ENCODE assay signal across 8 cellular contexts in the genomic region with DNA sequence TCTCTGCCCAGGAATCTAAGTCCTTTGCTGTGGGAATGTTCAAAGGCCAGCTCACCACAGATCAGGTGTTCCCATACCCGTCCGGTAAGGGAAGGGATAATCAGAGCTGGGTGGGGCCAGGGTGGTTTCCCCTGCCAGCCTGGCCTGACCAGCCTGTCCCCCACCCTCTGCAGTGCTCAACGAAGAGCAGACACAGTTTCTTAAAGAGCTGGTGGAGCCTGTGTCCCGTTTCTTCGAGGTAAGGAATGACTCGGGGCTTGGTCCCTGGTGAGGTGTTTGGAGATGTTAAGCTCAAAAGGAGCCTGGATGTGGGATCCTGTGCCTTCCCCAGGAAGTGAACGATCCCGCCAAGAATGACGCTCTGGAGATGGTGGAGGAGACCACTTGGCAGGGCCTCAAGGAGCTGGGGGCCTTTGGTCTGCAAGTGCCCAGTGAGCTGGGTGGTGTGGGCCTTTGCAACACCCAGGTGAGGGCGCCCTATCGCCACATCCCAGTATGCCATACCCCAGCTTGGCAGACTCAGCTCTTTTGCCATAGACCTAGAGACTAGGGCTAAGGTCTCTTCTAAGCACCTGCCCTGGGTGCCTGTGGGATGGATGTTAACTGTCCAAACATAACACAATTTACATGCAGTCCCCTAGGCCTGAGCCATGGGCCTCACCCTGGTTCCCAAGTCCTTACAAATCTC. TPM values are rescaled to one million over a fixed set of nuclear protein-coding genes. Genes with fewer than 3 reads are reported as not detected.
A peak's percentile ranks its signal among the peaks of the same experiment; 100 is the strongest.
DNase-seq lines count a peak whose midpoint lies in the region; ATAC-seq and TF ChIP-seq lines count a peak whose summit lies in the region.

No MANE protein-coding gene starts in this region.

- peaks cover 23% of the 10 kb centered on the region for H3K79me2 ChIP-seq in mammary epithelial cell (ENCODE audit: insufficient read depth, low read length)

- peak overlapping the region; percentile 60 to 84 (median 64) for H3K4me3 ChIP-seq in mammary epithelial cell (replicated peaks in 1 of 3; ENCODE audit: insufficient read depth in 1 of 3, low read depth in 2 of 3, low read length in 3 of 3)

- H4K20me1 ChIP-seq in mammary epithelial cell (ENCODE audit: insufficient read depth, low read length): peaks cover 3% of the 10 kb centered on the region

- intact Hi-C loops in mammary epithelial cell (cut with micrococcal nuclease): loop anchor here (1.0 to 2.0 kb wide), 5 partner anchors 14 to 76 kb away; a partner anchor contains a TSS

- peak; percentile 47 to 73 for TF ChIP-seq CTCF in mammary epithelial cell (conservative IDR thresholded peaks at IDR 0.05 in 1 of 2, IDR thresholded peaks at IDR 0.05 in 1 of 2; ENCODE audit: extremely low read depth in 1 of 2, insufficient read depth in 1 of 2, low read depth in 1 of 2, low read length in 2 of 2)

- no peak overlapping the region for H2AFZ ChIP-seq in mammary epithelial cell (ENCODE audit: low read depth, low read length)

- WGBS in mammary epithelial cell (ENCODE audit: low coverage, missing lambda C conversion rate): 1% methylated on average over 11 of the region's 11 CpGs

- H3K36me3 ChIP-seq in mammary epithelial cell (ENCODE audit: insufficient read depth, low read length): peaks cover 22% of the 10 kb centered on the region

- BruUV-seq in mammary epithelial cell (replicated peaks; lab: Mats Ljungman, UMichigan): no TSS peak

- in situ Hi-C loops in KBM-7 (cut with MboI; ENCODE audit: low pct_unique_long_range_greater_than_20kb, low sequenced_read_pairs): no loop called here
- in situ Hi-C loops in mammary epithelial cell (cut with MboI; ENCODE audit: low sequenced_read_pairs in 2 of 2): no loop called here

- CTCF ChIA-PET in mammary epithelial cell (lab: Charles Lee; ENCODE audit: low non-redundant PET): interaction anchor here (0.7 to 1.1 kb wide), 4 partner anchors 75 to 486 kb away, joined by 3 to 9 read pairs (median 6); no protein-coding TSS in a partner anchor

- no peak for ATAC-seq in HG02884 (IDR thresholded peaks at IDR 0.05; ENCODE audit: unreplicated experiment)

- dilution Hi-C loops in mammary epithelial cell (cut with HindIII; ENCODE audit: low sequenced_read_pairs): no loop called here

- no peaks in the 10 kb centered on the region for H3K27me3 ChIP-seq in mammary epithelial cell (ENCODE audit: insufficient read depth, low read length)

- H3K9me3 ChIP-seq in mammary epithelial cell (replicated peaks; ENCODE audit: insufficient read depth, low read length): no peaks in the 10 kb centered on the region

- peak; percentile 50 for DNase-seq in DMS53 treated with DMSO at 0.1 percent for 48 hours (lab: John Stamatoyannopoulos, UW; ENCODE audit: unreplicated experiment)
- peak; percentile 81 for DNase-seq in KBM-7
- peak; percentile 35 for DNase-seq in T-helper 22 cell (ENCODE audit: low read depth)
- DNase-seq in mammary epithelial cell: peak; percentile 58
- DNase-seq in kidney glomerular epithelial cell (lab: John Stamatoyannopoulos, UW): peak; percentile 50
- peak; percentile 64 for DNase-seq in stimulated activated CD4-positive, alpha-beta T cell treated with anti-CD3 and anti-CD28 coated beads, Interleukin-4, amount 100 ng/mL, for 24 hours
- no peak for DNase-seq in NCI-H187 treated with DMSO at 0.1 percent for 48 hours (lab: John Stamatoyannopoulos, UW)

- peak overlapping the region; percentile 66 for H3K4me2 ChIP-seq in mammary epithelial cell (ENCODE audit: insufficient read depth, low read depth, low read length)

- H3K27ac ChIP-seq in mammary epithelial cell (ENCODE audit: insufficient read depth, low read depth, low read length): peak overlapping the region; percentile 84

- peaks cover 21% of the 10 kb centered on the region for H3K4me1 ChIP-seq in mammary epithelial cell (ENCODE audit: insufficient read depth, low read length)

- H3K9ac ChIP-seq in mammary epithelial cell (ENCODE audit: insufficient read depth, low read length): peak overlapping the region; percentile 86

RNA-seq across cellular contexts. Expression of a gene that starts 1.0 kb away (rescaled TPM):
- 100 to 1,000 TPM; 385 to 448 TPM for total RNA-seq in mammary epithelial cell
- 297 TPM for polyA plus RNA-seq in mammary epithelial cell
- polyA minus RNA-seq in mammary epithelial cell: 321 TPM

RNA-seq across cellular contexts. Expression of a gene that starts 1.1 kb away (rescaled TPM):
- total RNA-seq in mammary epithelial cell: 10 to 100 TPM in 1 of 2 donors, 1 to 10 TPM in 1; 1.5 to 10.8 TPM
- polyA plus RNA-seq in mammary epithelial cell: 3.5 TPM
- 6.7 TPM for polyA minus RNA-seq in mammary epithelial cell

RNA-seq across cellular contexts. Expression of a gene that starts 13.6 kb away (rescaled TPM):
- 10 to 100 TPM; 43.6 to 48.0 TPM for total RNA-seq in mammary epithelial cell
- 7.9 TPM for polyA plus RNA-seq in mammary epithelial cell
- 44.2 TPM for polyA minus RNA-seq in mammary epithelial cell

RNA-seq across cellular contexts. Expression of a gene that starts 18.5 kb away (rescaled TPM):
- total RNA-seq in mammary epithelial cell: 10 to 100 TPM; 36.7 to 53.6 TPM
- polyA plus RNA-seq in mammary epithelial cell: 39.8 TPM
- 26.2 TPM for polyA minus RNA-seq in mammary epithelial cell

RNA-seq across cellular contexts. Expression of a gene that starts 21.5 kb away (rescaled TPM):
- 100 to 1,000 TPM; 116 to 204 TPM for total RNA-seq in mammary epithelial cell
- 326 TPM for polyA plus RNA-seq in mammary epithelial cell
- 296 TPM for polyA minus RNA-seq in mammary epithelial cell
